8 cellular contexts compared by ENCODE assay signal in the genomic region with DNA sequence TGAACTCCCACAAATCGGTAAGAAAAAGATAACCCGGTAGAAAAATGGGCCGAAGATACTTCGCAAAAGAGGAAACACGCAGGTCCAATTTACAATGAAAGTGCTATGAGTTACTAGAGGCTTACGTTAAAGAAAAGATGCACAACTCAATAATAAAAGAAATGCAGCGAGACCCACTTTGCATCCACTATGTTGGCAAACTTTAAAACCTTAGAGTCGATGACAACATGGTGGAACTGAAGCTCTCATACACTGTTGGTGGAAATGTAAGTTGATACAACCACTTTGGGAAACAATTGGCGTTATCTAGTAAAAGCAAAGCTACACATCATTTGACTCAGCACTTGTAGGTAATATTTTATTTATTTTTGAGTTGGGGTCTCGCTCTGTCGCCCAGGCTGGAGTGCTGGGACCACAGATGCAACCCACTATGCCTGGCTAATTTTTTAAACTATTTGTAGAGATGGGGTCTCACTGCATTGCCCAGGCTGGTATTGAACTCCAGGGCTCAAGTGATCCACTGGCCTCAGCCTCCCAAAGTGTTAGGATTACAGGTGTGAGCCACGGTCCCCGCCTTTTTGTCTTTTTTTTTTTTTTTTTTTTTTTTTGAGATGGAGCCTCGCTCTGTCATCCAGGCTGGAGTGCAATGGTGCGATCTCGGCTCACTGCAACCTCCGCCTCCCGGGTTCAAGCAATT. TPM values are rescaled to one million over a fixed set of nuclear protein-coding genes. Genes with fewer than 3 reads are reported as not detected.
DNase-seq lines count a peak whose midpoint lies in the region; ATAC-seq and TF ChIP-seq lines count a peak whose summit lies in the region.

No MANE protein-coding gene starts in this region.

- no peaks in the 10 kb centered on the region for H3K9me3 ChIP-seq in right cardiac atrium (ENCODE audit: control insufficient read depth, low read length)
- H3K9me3 ChIP-seq in spleen: no peaks in the 10 kb centered on the region

- no peak for ATAC-seq in right cardiac atrium

- TF ChIP-seq CTCF in WI38 (IDR thresholded peaks at IDR 0.05; ENCODE audit: low read depth, low read length) (no peak), spleen (IDR thresholded peaks at IDR 0.05 in 8 of 11, conservative IDR thresholded peaks at IDR 0.05 in 3 of 11) (no peak)

- in situ Hi-C loops in G401 (cut with HindIII; ENCODE audit: low sequenced_read_pairs): no loop called here

- intact Hi-C loops in right cardiac atrium (cut with DNase I) (no loop called here), spleen (cut with DNase I; ENCODE audit: low total_unique reads) (no loop called here)

- H3K27ac ChIP-seq in right cardiac atrium (ENCODE audit: low read length): peak overlapping the region; percentile 87
- peak overlapping the region; percentile 84 to 96 (median 88) for H3K27ac ChIP-seq in spleen

- H3K4me3 ChIP-seq in WI38 (ENCODE audit: low read depth, low read length) (peak overlapping the region; percentile 97), right cardiac atrium (ENCODE audit: low read length) (peak overlapping the region; percentile 97), spleen (peak overlapping the region; percentile 84 to 100 (median 97))

- peak; percentile 26 for DNase-seq in DMS153 (lab: John Stamatoyannopoulos, UW)
- no peak for DNase-seq in DMS153 treated with DMSO at 0.1 percent for 48 hours (lab: John Stamatoyannopoulos, UW; ENCODE audit: unreplicated experiment)
- no peak for DNase-seq in right cardiac atrium
- no peak for DNase-seq in spleen
- DNase-seq in NCI-H2107 (lab: John Stamatoyannopoulos, UW): no peak
- no peak for DNase-seq in NCI-H2081 treated with DMSO at 0.1 percent for 48 hours (lab: John Stamatoyannopoulos, UW)
- DNase-seq in G401 (ENCODE audit: low spot score): no peak

- peaks cover 2% of the 10 kb centered on the region for H3K4me1 ChIP-seq in right cardiac atrium (ENCODE audit: control insufficient read depth, insufficient read depth, low read length)
- peaks cover 14 to 55% (median 29%) of the 10 kb centered on the region in 6 donors for H3K4me1 ChIP-seq in spleen

- no peak for TF ChIP-seq POLR2A in spleen (IDR thresholded peaks at IDR 0.05)

- peaks cover 0 to 28% (median 23%) of the 10 kb centered on the region in 6 donors for H3K36me3 ChIP-seq in spleen

- no peaks in the 10 kb centered on the region for H3K27me3 ChIP-seq in right cardiac atrium (ENCODE audit: control insufficient read depth, insufficient read depth)
- no peaks in the 10 kb centered on the region for H3K27me3 ChIP-seq in spleen (replicated peaks in 1 of 7)

- 65% methylated on average over 18 of the region's 18 CpGs for WGBS in right cardiac atrium
- WGBS in spleen, 5 donors: 60 to 68% (median 64%) methylated on average over 17 to 18 of the region's 18 CpGs

RNA-seq across cellular contexts. Expression of a gene that starts 0.7 kb away (rescaled TPM):
- total RNA-seq in right cardiac atrium: 10 to 100 TPM in 2 of 4 donors, 1 to 10 TPM in 2; 7.9 to 11.7 (median 9.8) TPM
- 6.0 TPM for polyA plus RNA-seq in right cardiac atrium
- total RNA-seq in spleen: 10 to 100 TPM; 14.3 to 20.2 (median 17.3) TPM
- polyA plus RNA-seq in spleen: 10 to 100 TPM; 13.3 to 25.8 (median 19.3) TPM
- total RNA-seq in G401 (2014; rRNA removed; shearing (Covaris generic)): 13.1 and 22.0 TPM in 2 replicates

RNA-seq across cellular contexts. Expression of a gene that starts 10.9 kb away (rescaled TPM):
- total RNA-seq in right cardiac atrium: 10 to 100 TPM; 14.8 to 18.4 (median 15.8) TPM
- 10.4 TPM for polyA plus RNA-seq in right cardiac atrium
- total RNA-seq in spleen: 10 to 100 TPM; 15.2 to 28.7 (median 21.5) TPM
- polyA plus RNA-seq in spleen: 10 to 100 TPM; 11.6 to 15.7 (median 14.2) TPM
- total RNA-seq in G401 (2014; rRNA removed; shearing (Covaris generic)): 20.0 and 26.9 TPM in 2 replicates

RNA-seq across cellular contexts. Expression of a gene that starts 12.8 kb away (rescaled TPM):
- total RNA-seq in right cardiac atrium: 1 to 10 TPM; 4.2 to 9.6 (median 6.4) TPM
- polyA plus RNA-seq in right cardiac atrium: 9.6 TPM
- total RNA-seq in spleen: 10 to 100 TPM in 3 of 7 donors, 1 to 10 TPM in 4; 2.6 to 27.1 (median 10.0) TPM
- 10 to 100 TPM in 1 of 3 donors, 1 to 10 TPM in 1, under 1 TPM in 1; 0.74 to 10.7 (median 5.6) TPM for polyA plus RNA-seq in spleen
- total RNA-seq in G401 (2014; rRNA removed; shearing (Covaris generic)): not detected in 2 replicates

RNA-seq across cellular contexts. Expression of a gene that starts 20.6 kb away (rescaled TPM):
- total RNA-seq in right cardiac atrium (10 to 100 TPM; 71.7 to 89.1 (median 76.4) TPM), spleen (10 to 100 TPM; 35.7 to 55.7 (median 49.3) TPM)
- polyA plus RNA-seq in right cardiac atrium (83.0 TPM), spleen (10 to 100 TPM; 42.5 to 62.2 (median 48.8) TPM)
- 35.4 and 47.6 TPM in 2 replicates for total RNA-seq in G401 (2014; rRNA removed; shearing (Covaris generic))

RNA-seq across cellular contexts. Expression of a gene that starts 38.0 kb away (rescaled TPM):
- total RNA-seq in right cardiac atrium: under 1 TPM in 2 of 4 donors, not detected in 2; 0.23 to 0.24 TPM
- polyA plus RNA-seq in right cardiac atrium: 0.20 TPM
- under 1 TPM in 4 of 7 donors, not detected in 3; 0.51 to 0.79 (median 0.58) TPM for total RNA-seq in spleen
- under 1 TPM; 0.27 to 0.80 (median 0.63) TPM for polyA plus RNA-seq in spleen
- total RNA-seq in G401 (2014; rRNA removed; shearing (Covaris generic)): 58.6 and 67.7 TPM in 2 replicates
